ENCODE assay signal across 20 cellular contexts in the genomic region with DNA sequence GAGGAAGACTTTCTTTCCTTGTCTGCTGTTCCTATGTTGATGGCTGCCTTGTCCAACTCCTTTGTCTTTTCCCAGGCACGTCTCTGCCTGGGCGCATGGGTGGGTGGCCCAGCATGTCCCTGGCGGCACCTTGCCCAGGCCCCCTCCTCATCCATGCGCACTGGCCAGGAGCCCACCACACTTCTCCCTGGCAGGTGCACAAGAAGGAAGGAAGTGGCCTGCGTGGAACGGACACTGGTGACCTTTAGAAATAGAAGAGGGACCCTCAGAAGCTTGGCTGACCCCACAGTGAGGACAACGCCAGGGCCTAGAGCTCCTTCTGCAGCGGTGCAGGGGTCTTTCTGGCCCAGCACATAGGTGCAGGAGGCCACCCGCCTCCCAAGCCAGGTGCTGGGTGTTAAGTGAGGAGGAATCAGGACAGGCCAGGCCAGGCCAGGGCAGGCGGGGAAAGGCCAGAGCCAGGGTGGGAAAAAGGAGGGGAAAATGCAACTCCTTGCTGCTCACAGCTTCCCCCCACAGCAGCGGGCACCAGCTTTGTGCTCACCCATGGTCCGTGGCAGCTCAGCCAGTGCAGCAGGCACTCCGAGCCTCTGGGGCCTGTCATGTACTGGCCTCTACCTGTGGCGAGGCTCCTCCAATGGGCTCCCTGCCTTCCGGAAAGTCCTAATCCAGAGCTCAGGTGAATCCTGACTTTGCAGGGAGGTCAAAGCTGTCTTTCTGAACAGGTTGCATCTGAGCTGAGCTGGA.
"Had no signal": no experiment of that assay in that cellular context is flagged by ENCODE, and none has a peak within 500 bp of the region (broad histone marks: within the 10 kb centered on the region; RNA-seq: fewer than 3 reads in every experiment).

No MANE protein-coding gene starts in this region.

- H3K36me3 ChIP-seq: left ventricle myocardium inferior, ovary, tibial nerve, upper lobe of left lung, vagina had no signal

- H3K27me3 ChIP-seq: ovary, tibial nerve, upper lobe of left lung, vagina had no signal

- H3K9me3 ChIP-seq: vagina had no signal

- H3K4me3 Mint-ChIP-seq: immature natural killer cell; memory B cell; naive thymus-derived CD8-positive, alpha-beta T cell; nephron; neural crest cell; stimulated activated memory B cell treated with anti-CD40 and anti-IgM and Interleukin-4, amounts not matched to agents 10 μg/mL and 1 μg/mL and 100 μg/mL, for 72 hours; stimulated activated naive CD8-positive, alpha-beta T cell treated with anti-CD3 and anti-CD28 coated beads, Interleukin-15, amount 100 ng/mL, for 72 hours had no signal

- H3K27me3 Mint-ChIP-seq: stimulated activated memory B cell treated with anti-CD40 and anti-IgM and Interleukin-4, amounts not matched to agents 10 μg/mL and 1 μg/mL and 100 μg/mL, for 72 hours had no signal

- H3K4me1 Mint-ChIP-seq: immature natural killer cell; memory B cell; naive thymus-derived CD8-positive, alpha-beta T cell; stimulated activated memory B cell treated with anti-CD40 and anti-IgM and Interleukin-4, amounts not matched to agents 10 μg/mL and 1 μg/mL and 100 μg/mL, for 72 hours; stimulated activated naive CD8-positive, alpha-beta T cell treated with anti-CD3 and anti-CD28 coated beads, Interleukin-15, amount 100 ng/mL, for 72 hours had no signal

- H3K4me1 ChIP-seq: tibial nerve, upper lobe of left lung, vagina had no signal

- H3K36me3 Mint-ChIP-seq: immature natural killer cell; memory B cell; stimulated activated memory B cell treated with anti-CD40 and anti-IgM and Interleukin-4, amounts not matched to agents 10 μg/mL and 1 μg/mL and 100 μg/mL, for 72 hours had no signal

- DNase-seq: hypothalamus; immature natural killer cell; left ventricle myocardium inferior; ovary; right cardiac atrium; stimulated activated CD4-positive, alpha-beta T cell treated with anti-CD3 and anti-CD28 coated beads, Interleukin-12 subunit alpha, Interleukin-12 subunit beta, amount 100 ng/mL, for 4 hours; stimulated activated CD4-positive, alpha-beta T cell treated with anti-CD3 and anti-CD28 coated beads, Interleukin-4, amount 100 ng/mL, for 24 hours; stimulated activated naive CD4-positive, alpha-beta T cell treated with Interleukin-2 at 50 U/mL for 16 hours; stimulated activated naive CD8-positive, alpha-beta T cell treated with anti-CD3 and anti-CD28 coated beads, Interleukin-15, amount 100 ng/mL, for 72 hours; substantia nigra had no signal

- H3K4me3 ChIP-seq: left ventricle myocardium inferior, ovary, skin epidermis, tibial nerve, upper lobe of left lung, vagina had no signal

- H3K27ac ChIP-seq: left ventricle myocardium inferior, ovary, skin epidermis, tibial nerve, upper lobe of left lung, vagina had no signal

- H3K27ac Mint-ChIP-seq: immature natural killer cell; memory B cell; nephron; progenitor cell of endocrine pancreas; stimulated activated memory B cell treated with anti-CD40 and anti-IgM and Interleukin-4, amounts not matched to agents 10 μg/mL and 1 μg/mL and 100 μg/mL, for 72 hours had no signal
